In the genomic region with DNA sequence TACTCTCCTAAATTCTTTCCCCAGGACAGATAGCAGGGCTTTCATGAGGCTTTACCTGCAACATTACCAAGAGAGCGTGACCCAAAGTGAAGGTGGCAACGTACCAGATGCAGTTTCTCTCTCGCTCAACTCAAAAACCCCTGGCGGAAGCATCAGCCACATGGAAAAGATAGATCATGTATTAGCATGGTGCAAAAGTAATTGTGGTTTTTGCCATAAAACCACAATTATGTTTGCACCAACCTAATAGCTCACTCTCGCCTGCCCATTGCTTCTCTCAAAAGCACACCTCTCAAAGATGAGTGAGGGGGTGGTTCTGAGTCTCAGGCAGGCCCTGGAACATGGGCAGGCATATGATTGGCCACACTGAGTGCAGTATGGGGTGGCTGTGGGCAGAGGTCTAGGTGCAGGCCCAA, we compare ENCODE assay signal across 14 cellular contexts. TPM values are rescaled to one million over a fixed set of nuclear protein-coding genes. Genes with fewer than 3 reads are reported as not detected.
DNase-seq lines count a peak whose midpoint lies in the region; ATAC-seq and TF ChIP-seq lines count a peak whose summit lies in the region.
"Had no signal": no experiment of that assay in that cellular context is flagged by ENCODE, and none has a peak within 500 bp of the region (broad histone marks: within the 10 kb centered on the region; RNA-seq: fewer than 3 reads in every experiment).

No MANE protein-coding gene starts in this region.

- peaks cover 5% of the 10 kb centered on the region for H3K4me1 Mint-ChIP-seq in activated B cell treated with CpG ODN at 0.5 μM for 24 hours

- H3K27ac Mint-ChIP-seq in activated B cell treated with CpG ODN at 0.5 μM for 24 hours: peak overlapping the region; percentile 4

- ATAC-seq in GM18508 (IDR thresholded peaks at IDR 0.05; ENCODE audit: insufficient read depth, unreplicated experiment) (peak; percentile 83), GM19452 (IDR thresholded peaks at IDR 0.05; ENCODE audit: unreplicated experiment) (peak; percentile 68), HG02885 (IDR thresholded peaks at IDR 0.05; ENCODE audit: poor library complexity, unreplicated experiment) (peak; percentile 72), activated B cell treated with CpG ODN at 0.5 μM for 24 hours (ENCODE audit: low read depth) (no peak)
- ATAC-seq: gastrocnemius medialis, sciatic nerve had no signal

- DNase-seq in activated B cell treated with CpG ODN at 0.5 μM for 24 hours (no peak), cardiac septum (ENCODE audit: low spot score) (no peak), mucosa of gallbladder (ENCODE audit: low spot score) (no peak), dermis blood vessel endothelial cell (no peak)
- DNase-seq in activated effector memory CD4-positive, alpha-beta T cell treated with anti-CD3 and anti-CD28 coated beads, Interleukin-2, amount 50 U/mL, for 16 hours: no peak
- DNase-seq: BE2C; central memory CD4-positive, alpha-beta T cell; gastrocnemius medialis; mesendoderm; stimulated activated CD4-positive, alpha-beta T cell treated with anti-CD3 and anti-CD28 coated beads, Interleukin-4, amount 100 ng/mL, for 1 hour had no signal

- no peaks in the 10 kb centered on the region for H3K27me3 Mint-ChIP-seq in activated B cell treated with CpG ODN at 0.5 μM for 24 hours

- POLR2A ChIA-PET in activated B cell treated with CpG ODN at 0.5 μM for 24 hours (lab: Charles Lee): no interaction called here

- H3K36me3 Mint-ChIP-seq in activated B cell treated with CpG ODN at 0.5 μM for 24 hours (ENCODE audit: low read depth): no peaks in the 10 kb centered on the region

- intact Hi-C loops in activated B cell treated with CpG ODN at 0.5 μM for 24 hours (cut with micrococcal nuclease) (no loop called here), cardiac septum (cut with DNase I) (no loop called here)

- peaks cover 1% of the 10 kb centered on the region for H3K9me3 Mint-ChIP-seq in activated B cell treated with CpG ODN at 0.5 μM for 24 hours

- no peak overlapping the region for H3K4me3 Mint-ChIP-seq in activated B cell treated with CpG ODN at 0.5 μM for 24 hours

- TF ChIP-seq CTCF in activated B cell treated with CpG ODN at 0.5 μM for 24 hours (IDR thresholded peaks at IDR 0.05): no peak

- CTCF ChIA-PET in activated B cell treated with CpG ODN at 0.5 μM for 24 hours (lab: Charles Lee): no interaction called here

RNA-seq across cellular contexts. Expression of a gene that starts 7.0 kb away (rescaled TPM):
- total RNA-seq in activated B cell treated with CpG ODN at 0.5 μM for 24 hours (0.22 TPM in 1 of 2 replicates, not detected in the other), cardiac septum (22.2 TPM), mucosa of gallbladder (95.1 TPM), dermis blood vessel endothelial cell (1.3 and 6.0 TPM in 2 replicates)
